9 cellular contexts compared by ENCODE assay signal in genomic region chr1:11803924-11804665, GRCh38. TPM values are rescaled to one million over a fixed set of nuclear protein-coding genes. Genes with fewer than 3 reads are reported as not detected.
DNase-seq lines count a peak whose midpoint lies in the region; ATAC-seq and TF ChIP-seq lines count a peak whose summit lies in the region.
"Not testable (repeated sequence)": the region's sequence is repeated elsewhere in the genome, so short reads cannot be mapped to it uniquely, and the experiment has no call there.
"Had no signal": no experiment of that assay in that cellular context is flagged by ENCODE, and none has a peak within 500 bp of the region (broad histone marks: within the 10 kb centered on the region; RNA-seq: fewer than 3 reads in every experiment).

No MANE protein-coding gene starts in this region.

- H3K23ac ChIP-seq in H9 (ENCODE audit: insufficient read length, low read depth, low read length): not testable (repeated sequence)

- not testable (repeated sequence) for H2BK20ac ChIP-seq in H9 (ENCODE audit: low read depth, low read length, poor library complexity, severe bottlenecking)

- H3K4me3 ChIP-seq in ACC112 (ENCODE audit: low read depth, low read length) (peak overlapping the region; percentile 83), iPS-18a (ENCODE audit: low read length) (peak overlapping the region; percentile 87)

- H2AFZ ChIP-seq in ACC112 (ENCODE audit: low read length, unreplicated experiment); H9 (ENCODE audit: low read length): not testable (repeated sequence)

- H3K27me3 Mint-ChIP-seq in H9 (ENCODE audit: low read depth); effector memory CD8-positive, alpha-beta T cell; nephron progenitor cell (ENCODE audit: low read depth, poor library complexity); stimulated activated naive B cell treated with anti-CD40 and anti-IgM and Interleukin-4, amounts not matched to agents 10 μg/mL and 1 μg/mL and 100 μg/mL, for 72 hours: not testable (repeated sequence)

- peak overlapping the region; percentile 6 for H3K9ac ChIP-seq in H9 (ENCODE audit: extremely low read depth, insufficient read length, low read length)
- not testable (repeated sequence) for H3K9ac ChIP-seq in iPS-18a (ENCODE audit: low read length)

- H4K91ac ChIP-seq in H9 (ENCODE audit: insufficient read length, low read depth, low read length): not testable (repeated sequence)

- H3K4me3 Mint-ChIP-seq in H9: peak overlapping the region; percentile 98 to 99
- H3K4me3 Mint-ChIP-seq in effector memory CD8-positive, alpha-beta T cell: peak overlapping the region; percentile 92 to 96
- H3K4me3 Mint-ChIP-seq in nephron progenitor cell: peak overlapping the region; percentile 98
- peak overlapping the region; percentile 89 to 90 for H3K4me3 Mint-ChIP-seq in stimulated activated naive B cell treated with anti-CD40 and anti-IgM and Interleukin-4, amounts not matched to agents 10 μg/mL and 1 μg/mL and 100 μg/mL, for 72 hours

- POLR2A ChIA-PET in RWPE1 (lab: Yijun Ruan, JAX; ENCODE audit: low non-redundant PET): interaction anchor here (0.5 to 0.6 kb wide), 2 partner anchors 540 to 1887 kb away, joined by 3 read pairs; no protein-coding TSS in a partner anchor

- not testable (repeated sequence) for H4K20me1 ChIP-seq in H9 (ENCODE audit: control insufficient read depth, insufficient read depth, insufficient read length)

- not testable (repeated sequence) for H2BK5ac ChIP-seq in H9 (ENCODE audit: insufficient read length, low read length)

- not testable (repeated sequence) for H3K27me3 ChIP-seq in ACC112 (ENCODE audit: insufficient read depth, low read length); H9 (ENCODE audit: insufficient read depth, low read length); iPS-18a (ENCODE audit: control insufficient read depth, insufficient read depth, low read length)

- DNase-seq in H9; RWPE1 (ENCODE audit: low spot score); activated naive CD4-positive, alpha-beta T cell treated with anti-CD3 and anti-CD28 coated beads, Interleukin-2, amount 50 U/mL, for 72 hours (ENCODE audit: low spot score in 2 of 2); effector memory CD8-positive, alpha-beta T cell; nephron progenitor cell; stimulated activated naive B cell treated with anti-CD40 and anti-IgM and Interleukin-4, amounts not matched to agents 10 μg/mL and 1 μg/mL and 100 μg/mL, for 72 hours: not testable (repeated sequence)

- CTCF ChIA-PET in RWPE1 (lab: Yijun Ruan, JAX): interaction anchor here (0.7 kb wide), 2 partner anchors 26 to 191 kb away, joined by 3 to 5 read pairs; no protein-coding TSS in a partner anchor

- H3K27ac ChIP-seq in ACC112 (ENCODE audit: low read depth, low read length) (peak overlapping the region; percentile 76), RWPE1 (peak overlapping the region; percentile 99)
- not testable (repeated sequence) for H3K27ac ChIP-seq in H9 (ENCODE audit: insufficient read length, low read depth, low read length); iPS-18a (ENCODE audit: low read length)

- H2AK5ac ChIP-seq in H9 (ENCODE audit: insufficient read length, low read length): not testable (repeated sequence)

- H3K79me1 ChIP-seq in H9 (ENCODE audit: insufficient read depth, low read depth, low read length, poor library complexity, severe bottlenecking): not testable (repeated sequence)

- peaks cover 13% of the 10 kb centered on the region for H3K23me2 ChIP-seq in H9 (ENCODE audit: insufficient read length, low read depth, low read length, poor library complexity, severe bottlenecking)

- not testable (repeated sequence) for H4K8ac ChIP-seq in H9 (replicated peaks; ENCODE audit: insufficient read length, low read depth, low read length)

- peak overlapping the region; percentile 92 for H3K4me2 ChIP-seq in H9 (ENCODE audit: insufficient read depth, insufficient read length, low read length)

- not testable (repeated sequence) for H3K9me3 Mint-ChIP-seq in H9; activated naive CD4-positive, alpha-beta T cell treated with anti-CD3 and anti-CD28 coated beads, Interleukin-2, amount 50 U/mL, for 72 hours; effector memory CD8-positive, alpha-beta T cell; nephron progenitor cell; stimulated activated naive B cell treated with anti-CD40 and anti-IgM and Interleukin-4, amounts not matched to agents 10 μg/mL and 1 μg/mL and 100 μg/mL, for 72 hours

- H3K27ac Mint-ChIP-seq in H9: peak overlapping the region; percentile 91 to 94 (median 94); a peak in 6 of 7 replicates
- H3K27ac Mint-ChIP-seq in activated naive CD4-positive, alpha-beta T cell treated with anti-CD3 and anti-CD28 coated beads, Interleukin-2, amount 50 U/mL, for 72 hours: peak overlapping the region; percentile 22 to 90
- peak overlapping the region; percentile 74 to 78 for H3K27ac Mint-ChIP-seq in effector memory CD8-positive, alpha-beta T cell
- peak overlapping the region; percentile 99 for H3K27ac Mint-ChIP-seq in nephron progenitor cell
- peak overlapping the region; percentile 88 for H3K27ac Mint-ChIP-seq in stimulated activated naive B cell treated with anti-CD40 and anti-IgM and Interleukin-4, amounts not matched to agents 10 μg/mL and 1 μg/mL and 100 μg/mL, for 72 hours

- not testable (repeated sequence) for H3K9me3 ChIP-seq in H9 (ENCODE audit: control insufficient read depth, low read depth, low read length); iPS-18a (ENCODE audit: control insufficient read depth, low read depth, low read length)

- peaks cover 36 to 48% of the 10 kb centered on the region in 2 experiments for H3K4me1 Mint-ChIP-seq in H9
- H3K4me1 Mint-ChIP-seq in effector memory CD8-positive, alpha-beta T cell (ENCODE audit: low read depth in 2 of 2): peaks cover 44 to 53% of the 10 kb centered on the region in 2 donors
- peaks cover 82% of the 10 kb centered on the region for H3K4me1 Mint-ChIP-seq in nephron progenitor cell
- H3K4me1 Mint-ChIP-seq in stimulated activated naive B cell treated with anti-CD40 and anti-IgM and Interleukin-4, amounts not matched to agents 10 μg/mL and 1 μg/mL and 100 μg/mL, for 72 hours: peaks cover 26 to 70% of the 10 kb centered on the region in 2 donors

- H3K4ac ChIP-seq in H9 (ENCODE audit: low read depth, low read length): not testable (repeated sequence)

- H2BK15ac ChIP-seq in H9 (ENCODE audit: low read depth, low read length): not testable (repeated sequence)

- H3K56ac ChIP-seq in H9 (ENCODE audit: insufficient read length, low read depth, low read length): not testable (repeated sequence)

- not testable (repeated sequence) for H3K18ac ChIP-seq in H9 (ENCODE audit: insufficient read length, low read depth, low read length)

- not testable (repeated sequence) for TF ChIP-seq CTCF in H9 (conservative IDR thresholded peaks at IDR 0.05); RWPE1 (conservative IDR thresholded peaks at IDR 0.05; ENCODE audit: low read depth); nephron progenitor cell (IDR thresholded peaks at IDR 0.05)

- not testable (repeated sequence) for H3T11ph ChIP-seq in H9 (ENCODE audit: low read length)

- ATAC-seq in activated naive CD4-positive, alpha-beta T cell treated with anti-CD3 and anti-CD28 coated beads, Interleukin-2, amount 50 U/mL, for 72 hours; effector memory CD8-positive, alpha-beta T cell (replicated peaks); stimulated activated naive B cell treated with anti-CD40 and anti-IgM and Interleukin-4, amounts not matched to agents 10 μg/mL and 1 μg/mL and 100 μg/mL, for 72 hours (replicated peaks): not testable (repeated sequence)

- H3K79me2 ChIP-seq in ACC112 (ENCODE audit: control insufficient read depth, insufficient read depth, low read length, unreplicated experiment): peaks cover 37% of the 10 kb centered on the region
- not testable (repeated sequence) for H3K79me2 ChIP-seq in H9 (ENCODE audit: insufficient read depth, low read length)

- H3K4me1 ChIP-seq in ACC112 (ENCODE audit: control insufficient read depth, insufficient read depth, low read length, unreplicated experiment) (peaks cover 29% of the 10 kb centered on the region), iPS-18a (ENCODE audit: control insufficient read depth, low read depth, low read length) (peaks cover 29% of the 10 kb centered on the region)
- H3K4me1 ChIP-seq in H9 (ENCODE audit: insufficient read depth, low read length): not testable (repeated sequence)

- H2BK12ac ChIP-seq in H9 (ENCODE audit: insufficient read length, low read depth, low read length): not testable (repeated sequence)

- peaks cover 23 to 46% (median 36%) of the 10 kb centered on the region in 3 experiments for H3K36me3 Mint-ChIP-seq in H9 (ENCODE audit: insufficient read depth in 1 of 3, low read depth in 3 of 3)
- peaks cover 2 to 10% of the 10 kb centered on the region in 2 donors for H3K36me3 Mint-ChIP-seq in activated naive CD4-positive, alpha-beta T cell treated with anti-CD3 and anti-CD28 coated beads, Interleukin-2, amount 50 U/mL, for 72 hours
- peaks cover 31% of the 10 kb centered on the region for H3K36me3 Mint-ChIP-seq in effector memory CD8-positive, alpha-beta T cell (ENCODE audit: insufficient read depth)
- peaks cover 27% of the 10 kb centered on the region for H3K36me3 Mint-ChIP-seq in nephron progenitor cell (ENCODE audit: low read depth)
- H3K36me3 Mint-ChIP-seq in stimulated activated naive B cell treated with anti-CD40 and anti-IgM and Interleukin-4, amounts not matched to agents 10 μg/mL and 1 μg/mL and 100 μg/mL, for 72 hours: peaks cover 44 to 68% of the 10 kb centered on the region in 2 donors

- no CpG with 5 or more reads among the region's 9 CpGs for WGBS in H9 (ENCODE audit: extremely low coverage, insufficient read length, low lambda C conversion rate)

- not testable (repeated sequence) for H2BK120ac ChIP-seq in H9 (ENCODE audit: low read depth, low read length, poor library complexity, severe bottlenecking)

- H4K5ac ChIP-seq in H9 (ENCODE audit: insufficient read length, low read depth, low read length): not testable (repeated sequence)

- not testable (repeated sequence) for H3K36me3 ChIP-seq in ACC112 (ENCODE audit: insufficient read depth, low read length)
- H3K36me3 ChIP-seq in iPS-18a (ENCODE audit: control insufficient read depth, low read depth, low read length): peaks cover 24% of the 10 kb centered on the region

- not testable (repeated sequence) for H3K14ac ChIP-seq in H9 (ENCODE audit: insufficient read depth, low read length)

RNA-seq across cellular contexts. Expression of gene MTHFR, which starts 1.7 kb away (rescaled TPM):
- 18.2 and 18.4 TPM in 2 replicates for total RNA-seq in H9 (2021)
- 10 to 100 TPM; 14.8 to 18.2 TPM for total RNA-seq in activated naive CD4-positive, alpha-beta T cell treated with anti-CD3 and anti-CD28 coated beads, Interleukin-2, amount 50 U/mL, for 72 hours

RNA-seq across cellular contexts. Expression of gene CLCN6, which starts 1.9 kb away (rescaled TPM):
- 20.5 and 20.7 TPM in 2 replicates for total RNA-seq in H9 (2021)
- total RNA-seq in activated naive CD4-positive, alpha-beta T cell treated with anti-CD3 and anti-CD28 coated beads, Interleukin-2, amount 50 U/mL, for 72 hours: 10 to 100 TPM; 14.8 to 16.6 TPM

RNA-seq across cellular contexts. Expression of gene C1orf167, which starts 42.1 kb away (rescaled TPM):
- 0.39 TPM in 1 of 2 replicates, not detected in the other for total RNA-seq in H9 (2021)
- not detected for total RNA-seq in activated naive CD4-positive, alpha-beta T cell treated with anti-CD3 and anti-CD28 coated beads, Interleukin-2, amount 50 U/mL, for 72 hours
- total RNA-seq: left colon had no signal

RNA-seq across cellular contexts. Expression of gene NPPA, which starts 43.5 kb away (rescaled TPM):
- total RNA-seq in H9 (2021): not detected in 2 replicates
- not detected for total RNA-seq in activated naive CD4-positive, alpha-beta T cell treated with anti-CD3 and anti-CD28 coated beads, Interleukin-2, amount 50 U/mL, for 72 hours
- total RNA-seq: left colon had no signal

RNA-seq across cellular contexts. Expression of gene NPPB, which starts 54.6 kb away (rescaled TPM):
- 0.35 TPM in 1 of 2 replicates, not detected in the other for total RNA-seq in H9 (2021)
- not detected for total RNA-seq in activated naive CD4-positive, alpha-beta T cell treated with anti-CD3 and anti-CD28 coated beads, Interleukin-2, amount 50 U/mL, for 72 hours
- total RNA-seq: left colon had no signal
